34 cellular contexts compared by ENCODE assay signal in genomic region chr12:115478505-115478904, GRCh38.
"Had no signal": no experiment of that assay in that cellular context is flagged by ENCODE, and none has a peak within 500 bp of the region (broad histone marks: within the 10 kb centered on the region; RNA-seq: fewer than 3 reads in every experiment).

No MANE protein-coding gene starts in this region.

- H3K9me3 Mint-ChIP-seq: activated CD4-positive, alpha-beta T cell treated with anti-CD3 and anti-CD28 coated beads, Interleukin-2, amount 10 ng/mL, durations not matched to agents 7 days and 5 days; activated naive CD8-positive, alpha-beta T cell treated with anti-CD3 and anti-CD28 coated beads for 36 hours had no signal

- H3K36me3 Mint-ChIP-seq: activated CD8-positive, alpha-beta memory T cell treated with anti-CD3 and anti-CD28 coated beads, Interleukin-2, amount 10 ng/mL, durations not matched to agents 7 days and 5 days; activated naive CD4-positive, alpha-beta T cell treated with anti-CD3 and anti-CD28 coated beads, Interleukin-2, amount 50 U/mL, for 72 hours; activated naive CD8-positive, alpha-beta T cell treated with anti-CD3 and anti-CD28 coated beads for 36 hours; WTC11 had no signal

- DNase-seq: activated CD4-positive, alpha-beta memory T cell treated with anti-CD3 and anti-CD28 coated beads, Interleukin-2, amount 10 ng/mL, durations not matched to agents 7 days and 5 days; activated CD4-positive, alpha-beta T cell treated with anti-CD3 and anti-CD28 coated beads for 1 hour; activated CD4-positive, alpha-beta T cell treated with anti-CD3 and anti-CD28 coated beads for 36 hours; activated CD4-positive, alpha-beta T cell treated with anti-CD3 and anti-CD28 coated beads for 48 hours; activated CD4-positive, alpha-beta T cell treated with anti-CD3 and anti-CD28 coated beads, Interleukin-2, amount 10 ng/mL, durations not matched to agents 7 days and 5 days; activated CD4-positive, alpha-beta T cell treated with anti-CD3 and anti-CD28 coated beads, Interleukin-2, amount 50 U/mL, for 48 hours; activated CD4-positive, CD25-positive, alpha-beta regulatory T cell; activated CD8-positive, alpha-beta memory T cell treated with anti-CD3 and anti-CD28 coated beads for 24 hours; activated CD8-positive, alpha-beta memory T cell treated with anti-CD3 and anti-CD28 coated beads, Interleukin-2, amount 10 ng/mL, durations not matched to agents 7 days and 5 days; activated CD8-positive, alpha-beta memory T cell treated with anti-CD3 and anti-CD28 coated beads, Interleukin-2, amount 50 U/mL, for 48 hours; activated CD8-positive, alpha-beta T cell treated with anti-CD3 and anti-CD28 coated beads, Interleukin-2, amount 10 ng/mL, durations not matched to agents 7 days and 5 days; activated effector memory CD4-positive, alpha-beta T cell treated with anti-CD3 and anti-CD28 coated beads, Interleukin-2, amount 50 U/mL, for 16 hours; activated gamma-delta T cell treated with Interleukin-2 at 50 U/mL for 16 hours; activated naive CD4-positive, alpha-beta T cell; activated naive CD4-positive, alpha-beta T cell treated with anti-CD3 and anti-CD28 coated beads for 36 hours; activated naive CD4-positive, alpha-beta T cell treated with anti-CD3 and anti-CD28 coated beads, Interleukin-2, amount 50 U/mL, for 16 hours; activated naive CD8-positive, alpha-beta T cell treated with anti-CD3 and anti-CD28 coated beads for 36 hours; activated T-cell treated with anti-CD3 and anti-CD28 coated beads, Interleukin-2, amount 50 U/mL, for 24 hours; activated T-cell treated with anti-CD3 and anti-CD28 coated beads, Interleukin-2, amount 50 U/mL, for 48 hours; adrenal gland; amniotic stem cell; aorta; body of pancreas; brain microvascular endothelial cell; central memory CD4-positive, alpha-beta T cell; T-helper 1 cell; T-helper 2 cell; T-helper 9 cell; WERI-Rb-1 had no signal

- H3K27ac ChIP-seq: adrenal gland, body of pancreas, brain microvascular endothelial cell, breast epithelium, WERI-Rb-1 had no signal

- H3K4me3 Mint-ChIP-seq: activated CD4-positive, alpha-beta memory T cell treated with anti-CD3 and anti-CD28 coated beads, Interleukin-2, amount 10 ng/mL, durations not matched to agents 7 days and 5 days; activated CD4-positive, alpha-beta T cell treated with anti-CD3 and anti-CD28 coated beads for 36 hours; activated CD4-positive, alpha-beta T cell treated with anti-CD3 and anti-CD28 coated beads, Interleukin-2, amount 10 ng/mL, durations not matched to agents 7 days and 5 days; activated CD8-positive, alpha-beta memory T cell treated with anti-CD3 and anti-CD28 coated beads, Interleukin-2, amount 10 ng/mL, durations not matched to agents 7 days and 5 days; activated CD8-positive, alpha-beta T cell treated with anti-CD3 and anti-CD28 coated beads, Interleukin-2, amount 10 ng/mL, durations not matched to agents 7 days and 5 days; activated naive CD4-positive, alpha-beta T cell treated with anti-CD3 and anti-CD28 coated beads for 36 hours; activated naive CD8-positive, alpha-beta T cell treated with anti-CD3 and anti-CD28 coated beads for 36 hours; activated T-cell treated with anti-CD3 and anti-CD28 coated beads, Interleukin-2, amount 50 U/mL, for 24 hours; T-helper 1 cell treated with Interleukin-12 subunit alpha and Interleukin-12 subunit beta and Interleukin-4 antibody, amounts not matched to agents 30 μg/mL and 1 μg/mL, for 36 hours; T-helper 2 cell treated with Interferon-gamma antibody and Interleukin-4, amounts not matched to agents 5 μg/mL and 100 μg/mL, for 36 hours; WTC11 had no signal

- H3K4me1 Mint-ChIP-seq: activated CD4-positive, alpha-beta memory T cell treated with anti-CD3 and anti-CD28 coated beads, Interleukin-2, amount 10 ng/mL, durations not matched to agents 7 days and 5 days; activated CD4-positive, alpha-beta T cell treated with anti-CD3 and anti-CD28 coated beads for 36 hours; activated CD4-positive, alpha-beta T cell treated with anti-CD3 and anti-CD28 coated beads, Interleukin-2, amount 10 ng/mL, durations not matched to agents 7 days and 5 days; activated CD8-positive, alpha-beta memory T cell treated with anti-CD3 and anti-CD28 coated beads, Interleukin-2, amount 10 ng/mL, durations not matched to agents 7 days and 5 days; activated naive CD8-positive, alpha-beta T cell treated with anti-CD3 and anti-CD28 coated beads for 36 hours had no signal

- H3K27ac Mint-ChIP-seq: activated CD4-positive, alpha-beta memory T cell treated with anti-CD3 and anti-CD28 coated beads, Interleukin-2, amount 10 ng/mL, durations not matched to agents 7 days and 5 days; activated CD4-positive, alpha-beta T cell treated with anti-CD3 and anti-CD28 coated beads for 36 hours; activated CD4-positive, alpha-beta T cell treated with anti-CD3 and anti-CD28 coated beads, Interleukin-2, amount 10 ng/mL, durations not matched to agents 7 days and 5 days; activated CD8-positive, alpha-beta memory T cell treated with anti-CD3 and anti-CD28 coated beads, Interleukin-2, amount 10 ng/mL, durations not matched to agents 7 days and 5 days; activated CD8-positive, alpha-beta T cell treated with anti-CD3 and anti-CD28 coated beads, Interleukin-2, amount 10 ng/mL, durations not matched to agents 7 days and 5 days; activated naive CD4-positive, alpha-beta T cell treated with anti-CD3 and anti-CD28 coated beads for 36 hours; activated naive CD4-positive, alpha-beta T cell treated with anti-CD3 and anti-CD28 coated beads, Interleukin-2, amount 50 U/mL, for 72 hours; activated naive CD8-positive, alpha-beta T cell treated with anti-CD3 and anti-CD28 coated beads for 36 hours; activated T-cell treated with anti-CD3 and anti-CD28 coated beads, Interleukin-2, amount 50 U/mL, for 24 hours; T-helper 1 cell treated with Interleukin-12 subunit alpha and Interleukin-12 subunit beta and Interleukin-4 antibody, amounts not matched to agents 30 μg/mL and 1 μg/mL, for 36 hours; T-helper 2 cell treated with Interferon-gamma antibody and Interleukin-4, amounts not matched to agents 5 μg/mL and 100 μg/mL, for 36 hours; WTC11 had no signal

- H3K27me3 Mint-ChIP-seq: activated CD4-positive, alpha-beta memory T cell treated with anti-CD3 and anti-CD28 coated beads, Interleukin-2, amount 10 ng/mL, durations not matched to agents 7 days and 5 days; activated CD4-positive, alpha-beta T cell treated with anti-CD3 and anti-CD28 coated beads for 36 hours; activated CD4-positive, alpha-beta T cell treated with anti-CD3 and anti-CD28 coated beads, Interleukin-2, amount 10 ng/mL, durations not matched to agents 7 days and 5 days; activated CD8-positive, alpha-beta memory T cell treated with anti-CD3 and anti-CD28 coated beads, Interleukin-2, amount 10 ng/mL, durations not matched to agents 7 days and 5 days; activated naive CD8-positive, alpha-beta T cell treated with anti-CD3 and anti-CD28 coated beads for 36 hours; activated T-cell treated with anti-CD3 and anti-CD28 coated beads, Interleukin-2, amount 50 U/mL, for 24 hours had no signal
